Comparison of ENCODE assay signal across 8 cellular contexts in the genomic region with DNA sequence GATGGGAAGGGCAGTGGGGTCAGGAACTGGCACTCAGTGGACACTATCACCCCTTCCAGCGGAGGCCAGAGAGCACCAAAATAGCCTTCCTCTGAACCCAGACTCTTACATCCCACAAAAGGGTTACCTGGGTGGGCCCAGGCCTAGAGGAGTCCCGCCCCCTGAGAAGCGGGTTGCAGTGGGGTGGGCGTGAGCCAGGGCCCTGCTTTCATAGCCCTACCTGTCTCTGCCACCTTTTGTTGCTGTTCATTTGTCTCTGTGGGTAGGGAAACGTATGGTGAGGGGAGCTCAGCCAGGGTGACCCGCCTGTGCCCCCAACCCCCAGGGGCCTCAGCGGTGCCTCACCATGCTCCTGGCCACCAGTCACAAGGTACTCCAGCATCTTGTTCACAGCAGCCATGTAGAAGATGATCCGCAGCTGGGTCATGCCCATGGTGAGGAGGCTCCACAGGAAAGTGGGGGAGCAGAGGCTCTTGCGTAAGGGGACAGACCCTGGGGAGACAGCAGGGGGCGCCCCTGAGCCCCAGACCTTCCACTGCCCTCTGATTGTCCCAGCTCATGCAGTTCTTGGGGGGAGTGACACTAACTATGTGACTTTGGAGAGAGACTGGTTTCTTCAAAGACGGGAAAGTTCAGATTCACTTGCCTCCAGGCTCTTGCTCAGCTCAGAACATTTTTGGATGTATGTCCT. TPM values are rescaled to one million over a fixed set of nuclear protein-coding genes. Genes with fewer than 3 reads are reported as not detected.
DNase-seq lines count a peak whose midpoint lies in the region; ATAC-seq, FAIRE-seq and TF ChIP-seq lines count a peak whose summit lies in the region.

No MANE protein-coding gene starts in this region.

- H3K27ac ChIP-seq in esophagus muscularis mucosa (replicated peaks in 1 of 4) (no peak overlapping the region), sigmoid colon (no peak overlapping the region), tibial artery (no peak overlapping the region)

- H3K4me1 ChIP-seq in esophagus muscularis mucosa (no peaks in the 10 kb centered on the region), sigmoid colon (peaks cover 0 to 2% (median 0%) of the 10 kb centered on the region in 4 donors), tibial artery (no peaks in the 10 kb centered on the region)

- DNase-seq in EH (ENCODE audit: low read depth) (peak; percentile 48), esophagus muscularis mucosa (ENCODE audit: extremely low spot score) (no peak), sigmoid colon (no peak), tibial artery (no peak), HTR-8/SVneo (ENCODE audit: insufficient read length, low spot score) (no peak)
- peak; percentile 44 for DNase-seq in activated CD4-positive, alpha-beta T cell treated with anti-CD3 and anti-CD28 coated beads, Interleukin-2, amount 50 U/mL, for 1 hour

- TF ChIP-seq POLR2A in esophagus muscularis mucosa (IDR thresholded peaks at IDR 0.05; ENCODE audit: low read depth) (no peak), sigmoid colon (IDR thresholded peaks at IDR 0.05) (no peak)

- TF ChIP-seq CTCF in esophagus muscularis mucosa (IDR thresholded peaks at IDR 0.05) (peak; percentile 33 to 65 (median 43)), sigmoid colon (IDR thresholded peaks at IDR 0.05) (peak; percentile 12 to 53 (median 42)), tibial artery (IDR thresholded peaks at IDR 0.05) (peak in 1 of 2 experiments; percentile 44)

- 89% methylated on average over 8 of the region's 11 CpGs for WGBS in esophagus muscularis mucosa
- 86 to 91% methylated on average over 11 of the region's 11 CpGs for WGBS in sigmoid colon, 2 donors

- no peak for FAIRE-seq in HTR-8/SVneo (lab: Jason Lieb, UNC)

- intact Hi-C loops in esophagus muscularis mucosa (cut with DNase I) (no loop called here), sigmoid colon (cut with DNase I) (no loop called here), tibial artery (cut with DNase I; ENCODE audit: low total_unique reads) (loop anchor here (2.0 to 10.0 kb wide), 2 partner anchors 35 to 153 kb away; partner anchors contain the start of gene YPEL4)

- no peak for TF ChIP-seq EP300 in Ishikawa (IDR thresholded peaks at IDR 0.05; ENCODE audit: borderline replicate concordance)
- TF ChIP-seq EP300 in esophagus muscularis mucosa (IDR thresholded peaks at IDR 0.05) = no peak
- no peak for TF ChIP-seq EP300 in sigmoid colon (IDR thresholded peaks at IDR 0.05)

- no peaks in the 10 kb centered on the region for H3K27me3 ChIP-seq in esophagus muscularis mucosa
- peaks cover 0 to 7% (median 0%) of the 10 kb centered on the region in 3 donors for H3K27me3 ChIP-seq in sigmoid colon
- no peaks in the 10 kb centered on the region for H3K27me3 ChIP-seq in tibial artery

- no peak for ATAC-seq in GM21576 (IDR thresholded peaks at IDR 0.05; ENCODE audit: unreplicated experiment)

- no peaks in the 10 kb centered on the region for H3K9me3 ChIP-seq in esophagus muscularis mucosa
- no peaks in the 10 kb centered on the region for H3K9me3 ChIP-seq in sigmoid colon
- H3K9me3 ChIP-seq in tibial artery = no peaks in the 10 kb centered on the region

- TF ChIP-seq RAD21 in Ishikawa (IDR thresholded peaks at IDR 0.05; ENCODE audit: low read depth) = peak; percentile 37

- H3K36me3 ChIP-seq in esophagus muscularis mucosa (peaks cover 35 to 81% (median 52%) of the 10 kb centered on the region in 4 donors), sigmoid colon (peaks cover 19 to 73% (median 32%) of the 10 kb centered on the region in 4 donors), tibial artery (peaks cover 37 to 63% (median 52%) of the 10 kb centered on the region in 3 donors)

- no peak overlapping the region for H3K4me3 ChIP-seq in esophagus muscularis mucosa
- no peak overlapping the region for H3K4me3 ChIP-seq in sigmoid colon
- H3K4me3 ChIP-seq in tibial artery = no peak overlapping the region

TF ChIP-seq in Ishikawa, 13 proteins besides CTCF, POLR2A, EP300 and RAD21:
- TF ChIP-seq, protein P1, sequence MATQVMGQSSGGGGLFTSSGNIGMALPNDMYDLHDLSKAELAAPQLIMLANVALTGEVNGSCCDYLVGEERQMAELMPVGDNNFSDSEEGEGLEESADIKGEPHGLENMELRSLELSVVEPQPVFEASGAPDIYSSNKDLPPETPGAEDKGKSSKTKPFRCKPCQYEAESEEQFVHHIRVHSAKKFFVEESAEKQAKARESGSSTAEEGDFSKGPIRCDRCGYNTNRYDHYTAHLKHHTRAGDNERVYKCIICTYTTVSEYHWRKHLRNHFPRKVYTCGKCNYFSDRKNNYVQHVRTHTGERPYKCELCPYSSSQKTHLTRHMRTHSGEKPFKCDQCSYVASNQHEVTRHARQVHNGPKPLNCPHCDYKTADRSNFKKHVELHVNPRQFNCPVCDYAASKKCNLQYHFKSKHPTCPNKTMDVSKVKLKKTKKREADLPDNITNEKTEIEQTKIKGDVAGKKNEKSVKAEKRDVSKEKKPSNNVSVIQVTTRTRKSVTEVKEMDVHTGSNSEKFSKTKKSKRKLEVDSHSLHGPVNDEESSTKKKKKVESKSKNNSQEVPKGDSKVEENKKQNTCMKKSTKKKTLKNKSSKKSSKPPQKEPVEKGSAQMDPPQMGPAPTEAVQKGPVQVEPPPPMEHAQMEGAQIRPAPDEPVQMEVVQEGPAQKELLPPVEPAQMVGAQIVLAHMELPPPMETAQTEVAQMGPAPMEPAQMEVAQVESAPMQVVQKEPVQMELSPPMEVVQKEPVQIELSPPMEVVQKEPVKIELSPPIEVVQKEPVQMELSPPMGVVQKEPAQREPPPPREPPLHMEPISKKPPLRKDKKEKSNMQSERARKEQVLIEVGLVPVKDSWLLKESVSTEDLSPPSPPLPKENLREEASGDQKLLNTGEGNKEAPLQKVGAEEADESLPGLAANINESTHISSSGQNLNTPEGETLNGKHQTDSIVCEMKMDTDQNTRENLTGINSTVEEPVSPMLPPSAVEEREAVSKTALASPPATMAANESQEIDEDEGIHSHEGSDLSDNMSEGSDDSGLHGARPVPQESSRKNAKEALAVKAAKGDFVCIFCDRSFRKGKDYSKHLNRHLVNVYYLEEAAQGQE (IDR thresholded peaks at IDR 0.05; ENCODE audit: low read depth) = no peak
- peak; percentile 96 for TF ChIP-seq CEBPB (IDR thresholded peaks at IDR 0.05)

RNA-seq across cellular contexts. Expression of gene SLC43A1, which starts 24.0 kb away (rescaled TPM):
- total RNA-seq in esophagus muscularis mucosa (10 to 100 TPM; 17.7 to 33.2 (median 23.5) TPM), sigmoid colon (10 to 100 TPM; 19.1 to 32.4 (median 27.4) TPM)
- 10 to 100 TPM in 1 of 3 donors, 1 to 10 TPM in 1, under 1 TPM in 1; 0.92 to 14.3 (median 5.4) TPM for polyA plus RNA-seq in sigmoid colon

RNA-seq across cellular contexts. Expression of gene RTN4RL2, which starts 31.2 kb away (rescaled TPM):
- total RNA-seq in esophagus muscularis mucosa (1 to 10 TPM in 1 of 4 donors, under 1 TPM in 2, not detected in 1; 0.33 to 1.1 (median 0.91) TPM), sigmoid colon (under 1 TPM in 2 of 4 donors, not detected in 2; 0.41 to 0.66 TPM)
- under 1 TPM in 2 of 3 donors, not detected in 1; 0.60 to 0.63 TPM for polyA plus RNA-seq in sigmoid colon

RNA-seq across cellular contexts. Expression of gene TIMM10, which starts 39.0 kb away (rescaled TPM):
- total RNA-seq in esophagus muscularis mucosa (10 to 100 TPM; 41.9 to 49.1 (median 43.1) TPM), sigmoid colon (10 to 100 TPM; 22.4 to 59.7 (median 33.0) TPM)
- polyA plus RNA-seq in sigmoid colon = 10 to 100 TPM; 48.0 to 62.9 (median 52.7) TPM

RNA-seq across cellular contexts. Expression of gene SMTNL1, which starts 45.9 kb away (rescaled TPM):
- not detected for total RNA-seq in esophagus muscularis mucosa
- total RNA-seq in sigmoid colon = not detected
- polyA plus RNA-seq in sigmoid colon = not detected

Comparison
In these comparisons a context has a peak if more than half of its experiments do, and no peak if none do; other contexts are left out.
1. DNase-seq: peak in EH (single experiment) and activated CD4-positive, alpha-beta T cell treated with anti-CD3 and anti-CD28 coated beads, Interleukin-2, amount 50 U/mL, for 1 hour (single experiment); none in esophagus muscularis mucosa (single experiment), sigmoid colon (single experiment), tibial artery (0 of 2) and HTR-8/SVneo (single experiment).